1 cellular context compared by ENCODE assay signal in the genomic region with DNA sequence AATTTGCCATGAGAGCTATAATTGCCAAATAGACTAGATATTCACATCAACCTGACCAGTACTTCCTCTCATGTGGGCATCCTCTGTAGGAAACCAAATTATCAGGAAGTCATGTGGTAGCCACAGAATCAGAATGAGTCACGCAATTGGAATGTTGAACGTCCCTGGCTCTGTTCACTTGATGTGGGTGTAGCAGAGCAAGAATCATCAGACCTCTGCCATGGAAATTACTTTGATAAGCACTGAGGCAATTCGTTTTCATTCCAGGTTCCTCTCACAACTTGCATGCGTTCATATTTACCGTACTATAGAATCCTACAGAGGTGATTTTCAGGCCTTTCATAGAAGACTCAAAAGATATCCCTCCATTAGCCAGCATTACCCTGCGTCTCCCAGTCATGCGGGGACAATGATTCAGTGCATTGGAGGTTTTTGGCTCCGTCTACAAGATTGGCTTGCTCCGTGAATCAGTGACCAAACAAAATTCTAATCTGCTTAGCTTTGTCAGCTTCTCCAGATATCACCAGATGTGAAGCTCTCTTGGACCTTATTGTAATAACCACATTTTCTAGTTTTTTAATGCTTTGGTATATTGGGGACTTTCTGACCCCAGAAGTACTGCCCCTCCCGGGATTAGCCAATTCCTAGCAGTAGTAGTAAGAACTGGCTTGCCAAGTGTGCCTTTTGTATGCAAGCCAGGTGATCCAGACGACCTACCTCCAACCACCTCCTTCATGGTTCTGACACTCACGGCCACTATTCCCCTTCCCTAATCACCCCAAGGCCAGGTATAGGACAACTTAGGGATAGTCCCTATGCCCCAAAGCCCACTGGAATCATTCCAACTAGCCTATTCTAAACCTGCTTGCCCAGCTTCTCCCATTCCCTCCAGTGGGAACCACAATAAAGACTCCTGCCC.
A peak's percentile ranks its signal among the peaks of the same experiment; 100 is the strongest.
TF ChIP-seq lines count a peak whose summit lies in the region.

No MANE protein-coding gene starts in this region.

TF ChIP-seq in SK-N-SH, 30 proteins besides CTCF, POLR2A, EP300 and RAD21 (continued from another document):
- TF ChIP-seq, protein P1, sequence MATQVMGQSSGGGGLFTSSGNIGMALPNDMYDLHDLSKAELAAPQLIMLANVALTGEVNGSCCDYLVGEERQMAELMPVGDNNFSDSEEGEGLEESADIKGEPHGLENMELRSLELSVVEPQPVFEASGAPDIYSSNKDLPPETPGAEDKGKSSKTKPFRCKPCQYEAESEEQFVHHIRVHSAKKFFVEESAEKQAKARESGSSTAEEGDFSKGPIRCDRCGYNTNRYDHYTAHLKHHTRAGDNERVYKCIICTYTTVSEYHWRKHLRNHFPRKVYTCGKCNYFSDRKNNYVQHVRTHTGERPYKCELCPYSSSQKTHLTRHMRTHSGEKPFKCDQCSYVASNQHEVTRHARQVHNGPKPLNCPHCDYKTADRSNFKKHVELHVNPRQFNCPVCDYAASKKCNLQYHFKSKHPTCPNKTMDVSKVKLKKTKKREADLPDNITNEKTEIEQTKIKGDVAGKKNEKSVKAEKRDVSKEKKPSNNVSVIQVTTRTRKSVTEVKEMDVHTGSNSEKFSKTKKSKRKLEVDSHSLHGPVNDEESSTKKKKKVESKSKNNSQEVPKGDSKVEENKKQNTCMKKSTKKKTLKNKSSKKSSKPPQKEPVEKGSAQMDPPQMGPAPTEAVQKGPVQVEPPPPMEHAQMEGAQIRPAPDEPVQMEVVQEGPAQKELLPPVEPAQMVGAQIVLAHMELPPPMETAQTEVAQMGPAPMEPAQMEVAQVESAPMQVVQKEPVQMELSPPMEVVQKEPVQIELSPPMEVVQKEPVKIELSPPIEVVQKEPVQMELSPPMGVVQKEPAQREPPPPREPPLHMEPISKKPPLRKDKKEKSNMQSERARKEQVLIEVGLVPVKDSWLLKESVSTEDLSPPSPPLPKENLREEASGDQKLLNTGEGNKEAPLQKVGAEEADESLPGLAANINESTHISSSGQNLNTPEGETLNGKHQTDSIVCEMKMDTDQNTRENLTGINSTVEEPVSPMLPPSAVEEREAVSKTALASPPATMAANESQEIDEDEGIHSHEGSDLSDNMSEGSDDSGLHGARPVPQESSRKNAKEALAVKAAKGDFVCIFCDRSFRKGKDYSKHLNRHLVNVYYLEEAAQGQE (IDR thresholded peaks at IDR 0.05; ENCODE audit: low read depth, low read length), result no peak
- TF ChIP-seq GABPA (IDR thresholded peaks at IDR 0.05; ENCODE audit: low read depth) (0 out of 2 replicates have a peak, but pooled peaks have one; percentile 25), TCF12 (IDR thresholded peaks at IDR 0.05) (peak; percentile 71), CHD2 (IDR thresholded peaks at IDR 0.05; ENCODE audit: low read length, partially characterized antibody) (no peak), JUND (IDR thresholded peaks at IDR 0.05) (peak; percentile 93), SMC3 (IDR thresholded peaks at IDR 0.05; ENCODE audit: low read depth, low read length) (no peak)
- TF ChIP-seq, protein P2, sequence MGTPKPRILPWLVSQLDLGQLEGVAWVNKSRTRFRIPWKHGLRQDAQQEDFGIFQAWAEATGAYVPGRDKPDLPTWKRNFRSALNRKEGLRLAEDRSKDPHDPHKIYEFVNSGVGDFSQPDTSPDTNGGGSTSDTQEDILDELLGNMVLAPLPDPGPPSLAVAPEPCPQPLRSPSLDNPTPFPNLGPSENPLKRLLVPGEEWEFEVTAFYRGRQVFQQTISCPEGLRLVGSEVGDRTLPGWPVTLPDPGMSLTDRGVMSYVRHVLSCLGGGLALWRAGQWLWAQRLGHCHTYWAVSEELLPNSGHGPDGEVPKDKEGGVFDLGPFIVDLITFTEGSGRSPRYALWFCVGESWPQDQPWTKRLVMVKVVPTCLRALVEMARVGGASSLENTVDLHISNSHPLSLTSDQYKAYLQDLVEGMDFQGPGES (IDR thresholded peaks at IDR 0.05; ENCODE audit: low read depth, low read length), result no peak
